17 cellular contexts compared by ENCODE assay signal in the genomic region with DNA sequence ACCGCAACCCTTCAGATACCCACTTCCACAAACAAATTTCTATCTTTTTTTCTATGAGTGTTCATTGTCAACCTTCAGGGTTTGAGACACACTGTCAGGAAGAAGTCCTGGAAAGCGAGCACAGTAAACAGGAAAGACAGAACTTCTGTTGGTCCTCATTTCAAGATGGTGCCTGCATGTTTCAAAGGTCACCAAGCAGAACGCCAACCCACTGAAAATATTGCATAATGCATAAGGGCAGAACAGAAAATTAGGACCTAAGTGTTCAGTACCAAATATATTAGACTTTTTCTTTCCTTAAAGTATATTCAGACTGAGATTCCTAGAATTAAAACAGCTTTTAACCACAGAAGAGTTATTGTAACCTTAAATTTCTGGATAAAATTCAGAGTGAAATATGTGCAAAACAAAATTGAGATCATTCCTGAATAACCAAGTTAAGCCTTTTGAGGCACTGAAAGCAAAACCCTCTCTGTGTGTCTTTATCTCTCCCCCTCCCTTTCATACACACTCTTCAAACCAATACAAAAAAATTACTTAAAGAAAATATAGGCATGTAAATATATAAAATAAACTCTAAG.
A peak's percentile ranks its signal among the peaks of the same experiment; 100 is the strongest.
DNase-seq lines count a peak whose midpoint lies in the region; TF ChIP-seq lines count a peak whose summit lies in the region.
"Had no signal": no experiment of that assay in that cellular context is flagged by ENCODE, and none has a peak within 500 bp of the region (broad histone marks: within the 10 kb centered on the region; RNA-seq: fewer than 3 reads in every experiment).

No MANE protein-coding gene starts in this region.

- 67% methylated on average over 3 of the region's 3 CpGs for WGBS in mammary epithelial cell (ENCODE audit: low coverage, missing lambda C conversion rate)
- 87% methylated on average over 3 of the region's 3 CpGs for WGBS in smooth muscle cell (ENCODE audit: low lambda C conversion rate)

- dilution Hi-C loops in mammary epithelial cell (cut with HindIII; ENCODE audit: low sequenced_read_pairs), result no loop called here

- DNase-seq in mammary epithelial cell (no peak), MCF 10A (ENCODE audit: unreplicated experiment) (no peak), chondrocyte (ENCODE audit: low spot score) (no peak), mesothelial cell of epicardium (ENCODE audit: low spot score in 2 of 2, unreplicated experiment in 2 of 2) (no peak), smooth muscle cell (lab: John Stamatoyannopoulos, UW; ENCODE audit: unreplicated experiment) (no peak), NK-92 (lab: John Stamatoyannopoulos, UW; ENCODE audit: unreplicated experiment) (no peak), dedifferentiated amniotic fluid mesenchymal stem cell (ENCODE audit: extremely low spot score) (no peak)
- no peak for DNase-seq in activated CD4-positive, alpha-beta memory T cell treated with anti-CD3 and anti-CD28 coated beads for 36 hours
- DNase-seq: 8988T, C1 segment of cervical spinal cord, GF-D8, GOT3, NCI-H1048, NCI-H1436 treated with DMSO at 0.1 percent for 48 hours, NCI-H2029 treated with DMSO at 0.1 percent for 48 hours, NCI-H748 treated with DMSO at 0.1 percent for 48 hours had no signal

- H3K27ac ChIP-seq in mammary epithelial cell (ENCODE audit: insufficient read depth, low read depth, low read length), result peak overlapping the region; percentile 90
- H3K27ac ChIP-seq in smooth muscle cell (ENCODE audit: low read depth), result peak overlapping the region; percentile 95
- H3K27ac ChIP-seq: KMS-11 had no signal

- H3K36me3 ChIP-seq in mammary epithelial cell (ENCODE audit: insufficient read depth, low read length) (no peaks in the 10 kb centered on the region), smooth muscle cell (ENCODE audit: low read depth) (no peaks in the 10 kb centered on the region)

- no peaks in the 10 kb centered on the region for H3K9me3 ChIP-seq in mammary epithelial cell (replicated peaks; ENCODE audit: insufficient read depth, low read length)
- H3K9me3 ChIP-seq in smooth muscle cell (replicated peaks; ENCODE audit: low read depth), result no peaks in the 10 kb centered on the region

- H3K79me2 ChIP-seq in mammary epithelial cell (ENCODE audit: insufficient read depth, low read length) (peaks cover 23% of the 10 kb centered on the region), smooth muscle cell (ENCODE audit: low read depth) (no peaks in the 10 kb centered on the region)

- H3K4me3 Mint-ChIP-seq in MCF 10A (ENCODE audit: unreplicated experiment), result no peak overlapping the region
- H3K4me3 Mint-ChIP-seq in chondrocyte (ENCODE audit: unreplicated experiment), result no peak overlapping the region
- no peak overlapping the region for H3K4me3 Mint-ChIP-seq in mesothelial cell of epicardium
- no peak overlapping the region for H3K4me3 Mint-ChIP-seq in activated CD4-positive, alpha-beta memory T cell treated with anti-CD3 and anti-CD28 coated beads for 36 hours

- intact Hi-C loops in mammary epithelial cell (cut with micrococcal nuclease) (no loop called here), MCF 10A (cut with micrococcal nuclease) (no loop called here)
- intact Hi-C loops in activated CD4-positive, alpha-beta memory T cell treated with anti-CD3 and anti-CD28 coated beads for 36 hours (cut with micrococcal nuclease), result no loop called here

- H3K4me1 Mint-ChIP-seq in MCF 10A (ENCODE audit: insufficient read depth, unreplicated experiment) (peaks cover 61% of the 10 kb centered on the region), chondrocyte (ENCODE audit: low read depth) (peaks cover 69% of the 10 kb centered on the region), mesothelial cell of epicardium (peaks cover 29% of the 10 kb centered on the region)
- H3K4me1 Mint-ChIP-seq in activated CD4-positive, alpha-beta memory T cell treated with anti-CD3 and anti-CD28 coated beads for 36 hours (ENCODE audit: low read depth), result no peaks in the 10 kb centered on the region

- H2AFZ ChIP-seq in mammary epithelial cell (ENCODE audit: low read depth, low read length), result no peak overlapping the region
- H2AFZ ChIP-seq in smooth muscle cell (ENCODE audit: low read depth), result no peak overlapping the region

- CTCF ChIA-PET in mammary epithelial cell (lab: Charles Lee; ENCODE audit: low non-redundant PET), result no interaction called here
- CTCF ChIA-PET in MCF 10A (lab: Yijun Ruan, JAX), result interaction anchor here (0.6 to 1.4 kb wide), 2 partner anchors 8 to 64 kb away, joined by 4 to 5 read pairs; no protein-coding TSS in a partner anchor
- CTCF ChIA-PET in activated CD4-positive, alpha-beta memory T cell treated with anti-CD3 and anti-CD28 coated beads for 36 hours (lab: Charles Lee), result interaction anchor here (1.6 kb wide), 1 partner anchor 387 kb away, joined by 3 read pairs; a partner anchor contains a TSS

- H3K4me1 ChIP-seq in mammary epithelial cell (ENCODE audit: insufficient read depth, low read length) (peaks cover 92% of the 10 kb centered on the region), smooth muscle cell (ENCODE audit: low read depth) (peaks cover 25% of the 10 kb centered on the region)

- H3K4me3 ChIP-seq in mammary epithelial cell (replicated peaks in 1 of 3; ENCODE audit: insufficient read depth in 1 of 3, low read depth in 2 of 3, low read length in 3 of 3), result no peak overlapping the region
- H3K4me3 ChIP-seq in smooth muscle cell, result no peak overlapping the region

- in situ Hi-C loops in mammary epithelial cell (cut with MboI; ENCODE audit: low sequenced_read_pairs in 2 of 2), result no loop called here

- TF ChIP-seq CTCF in mammary epithelial cell (conservative IDR thresholded peaks at IDR 0.05 in 1 of 2, IDR thresholded peaks at IDR 0.05 in 1 of 2; ENCODE audit: extremely low read depth in 1 of 2, insufficient read depth in 1 of 2, low read depth in 1 of 2, low read length in 2 of 2), result no peak
- TF ChIP-seq CTCF in MCF 10A (IDR thresholded peaks at IDR 0.05; ENCODE audit: unreplicated experiment), result no peak
- TF ChIP-seq CTCF in chondrocyte (IDR thresholded peaks at IDR 0.05), result no peak
- TF ChIP-seq CTCF in mesothelial cell of epicardium (IDR thresholded peaks at IDR 0.05; ENCODE audit: unreplicated experiment), result no peak
- no peak for TF ChIP-seq CTCF in smooth muscle cell (IDR thresholded peaks at IDR 0.05; ENCODE audit: borderline replicate concordance, insufficient read depth, poor library complexity, severe bottlenecking)

- H4K20me1 ChIP-seq in mammary epithelial cell (ENCODE audit: insufficient read depth, low read length) (no peaks in the 10 kb centered on the region), smooth muscle cell (ENCODE audit: low read depth) (no peaks in the 10 kb centered on the region)

- BruUV-seq in mammary epithelial cell (replicated peaks; lab: Mats Ljungman, UMichigan) (no TSS peak), MCF 10A (replicated peaks; lab: Mats Ljungman, UMichigan) (no TSS peak)

- H3K36me3 Mint-ChIP-seq in MCF 10A (ENCODE audit: insufficient read depth, unreplicated experiment), result no peaks in the 10 kb centered on the region
- H3K36me3 Mint-ChIP-seq in chondrocyte (ENCODE audit: low read depth), result no peaks in the 10 kb centered on the region
- H3K36me3 Mint-ChIP-seq in mesothelial cell of epicardium, result no peaks in the 10 kb centered on the region
- no peaks in the 10 kb centered on the region for H3K36me3 Mint-ChIP-seq in activated CD4-positive, alpha-beta memory T cell treated with anti-CD3 and anti-CD28 coated beads for 36 hours

- H3K9ac ChIP-seq in mammary epithelial cell (ENCODE audit: insufficient read depth, low read length) (no peak overlapping the region), smooth muscle cell (ENCODE audit: low read depth) (no peak overlapping the region)
- H3K9ac ChIP-seq: KMS-11 had no signal

- H3K27ac Mint-ChIP-seq in MCF 10A (ENCODE audit: low read depth, unreplicated experiment) (no peak overlapping the region), chondrocyte (ENCODE audit: unreplicated experiment) (peak overlapping the region; percentile 70), mesothelial cell of epicardium (peak overlapping the region; percentile 45)
- H3K27ac Mint-ChIP-seq in activated CD4-positive, alpha-beta memory T cell treated with anti-CD3 and anti-CD28 coated beads for 36 hours, result no peak overlapping the region

- H3F3A ChIP-seq in smooth muscle cell (ENCODE audit: low read depth), result peaks cover 23% of the 10 kb centered on the region

- POLR2A ChIA-PET in MCF 10A (lab: Yijun Ruan, JAX), result interaction anchor here (0.7 to 1.6 kb wide), 5 partner anchors 9 to 362 kb away, joined by 3 to 6 read pairs (median 3); no protein-coding TSS in a partner anchor
- POLR2A ChIA-PET in activated CD4-positive, alpha-beta memory T cell treated with anti-CD3 and anti-CD28 coated beads for 36 hours (lab: Charles Lee), result no interaction called here

- no peaks in the 10 kb centered on the region for H3K27me3 Mint-ChIP-seq in MCF 10A (ENCODE audit: insufficient read depth, unreplicated experiment)
- no peaks in the 10 kb centered on the region for H3K27me3 Mint-ChIP-seq in chondrocyte (ENCODE audit: low read depth)
- H3K27me3 Mint-ChIP-seq in mesothelial cell of epicardium (ENCODE audit: low read depth), result no peaks in the 10 kb centered on the region
- peaks cover 2% of the 10 kb centered on the region for H3K27me3 Mint-ChIP-seq in activated CD4-positive, alpha-beta memory T cell treated with anti-CD3 and anti-CD28 coated beads for 36 hours

- H3K4me2 ChIP-seq in mammary epithelial cell (ENCODE audit: insufficient read depth, low read depth, low read length) (peak overlapping the region; percentile 15), smooth muscle cell (peak overlapping the region; percentile 78)
- H3K4me2 ChIP-seq: KMS-11 had no signal

- H3K9me3 Mint-ChIP-seq in MCF 10A (ENCODE audit: unreplicated experiment) (no peaks in the 10 kb centered on the region), chondrocyte (ENCODE audit: low read depth) (peaks cover 7% of the 10 kb centered on the region), mesothelial cell of epicardium (peaks cover 3% of the 10 kb centered on the region)
- no peaks in the 10 kb centered on the region for H3K9me3 Mint-ChIP-seq in activated CD4-positive, alpha-beta memory T cell treated with anti-CD3 and anti-CD28 coated beads for 36 hours

- H3K27me3 ChIP-seq in mammary epithelial cell (ENCODE audit: insufficient read depth, low read length) (no peaks in the 10 kb centered on the region), smooth muscle cell (ENCODE audit: low read depth) (no peaks in the 10 kb centered on the region)

Comparison
In these comparisons a context has a peak if more than half of its experiments do, and no peak if none do; other contexts are left out.
1. H3K27ac Mint-ChIP-seq: peak in chondrocyte (single experiment) and mesothelial cell of epicardium (single experiment); none in MCF 10A (single experiment) and activated CD4-positive, alpha-beta memory T cell treated with anti-CD3 and anti-CD28 coated beads for 36 hours (single experiment).